20 cellular contexts compared by ENCODE assay signal in the genomic region with DNA sequence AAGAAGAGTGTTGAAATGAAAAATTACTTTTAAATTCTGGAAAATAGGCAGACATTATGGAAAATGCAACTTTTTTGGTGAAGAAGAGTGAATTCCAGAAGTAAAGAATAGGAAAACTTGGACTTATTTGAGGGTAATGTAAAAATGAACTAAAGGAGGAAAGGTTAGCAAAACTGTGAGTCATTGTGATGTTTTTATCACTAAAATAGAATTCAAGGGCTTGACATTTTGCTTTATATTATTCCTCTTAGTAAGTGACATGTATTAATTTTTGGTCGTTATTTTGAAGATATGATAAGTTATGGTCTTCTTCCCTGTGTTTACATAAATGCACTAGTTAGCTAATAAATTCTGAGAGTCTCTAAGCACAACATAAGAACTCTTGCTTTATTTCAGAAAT.
DNase-seq lines count a peak whose midpoint lies in the region; ATAC-seq and TF ChIP-seq lines count a peak whose summit lies in the region.
"Had no signal": no experiment of that assay in that cellular context is flagged by ENCODE, and none has a peak within 500 bp of the region (broad histone marks: within the 10 kb centered on the region; RNA-seq: fewer than 3 reads in every experiment).

No MANE protein-coding gene starts in this region.

- TF ChIP-seq POLR2A in breast epithelium (IDR thresholded peaks at IDR 0.05) = no peak

- CTCF ChIA-PET in MCF 10A (lab: Yijun Ruan, JAX) = no interaction called here

- TF ChIP-seq CTCF in MCF 10A (IDR thresholded peaks at IDR 0.05; ENCODE audit: unreplicated experiment) (no peak), breast epithelium (IDR thresholded peaks at IDR 0.05) (no peak), chondrocyte (IDR thresholded peaks at IDR 0.05) (no peak), fibroblast of villous mesenchyme (IDR thresholded peaks at IDR 0.05; ENCODE audit: insufficient read depth, low read depth, low read length) (no peak), WERI-Rb-1 (IDR thresholded peaks at IDR 0.05; ENCODE audit: low read depth, low read length) (no peak)

- no TSS peak for BruUV-seq in MCF 10A (replicated peaks; lab: Mats Ljungman, UMichigan)

- no peak for ATAC-seq in HG03097 (IDR thresholded peaks at IDR 0.05; ENCODE audit: low FRiP score, unreplicated experiment)
- ATAC-seq: A549, HCT116 had no signal

- H3K4me1 ChIP-seq in breast epithelium (no peaks in the 10 kb centered on the region), skeletal muscle satellite cell (ENCODE audit: control insufficient read depth, insufficient read depth, low read length) (peaks cover 34% of the 10 kb centered on the region)
- H3K4me1 ChIP-seq: BLaER1 had no signal

- no peaks in the 10 kb centered on the region for H3K36me3 Mint-ChIP-seq in MCF 10A (ENCODE audit: insufficient read depth, unreplicated experiment)
- no peaks in the 10 kb centered on the region for H3K36me3 Mint-ChIP-seq in chondrocyte (ENCODE audit: low read depth)
- H3K36me3 Mint-ChIP-seq: CD14-positive monocyte; CD4-positive, alpha-beta memory T cell had no signal

- H3K9me3 ChIP-seq in breast epithelium = no peaks in the 10 kb centered on the region
- no peaks in the 10 kb centered on the region for H3K9me3 ChIP-seq in skeletal muscle satellite cell (replicated peaks; ENCODE audit: low read length)
- H3K9me3 ChIP-seq in WERI-Rb-1 (ENCODE audit: severe bottlenecking) = no peaks in the 10 kb centered on the region
- H3K9me3 ChIP-seq: A549, BLaER1 had no signal

- intact Hi-C loops in MCF 10A (cut with micrococcal nuclease) = no loop called here
- intact Hi-C loops in breast epithelium (cut with DNase I; ENCODE audit: low total_unique reads) = no loop called here

- H3K27ac Mint-ChIP-seq in MCF 10A (ENCODE audit: low read depth, unreplicated experiment) (peak overlapping the region; percentile 36), chondrocyte (ENCODE audit: unreplicated experiment) (peak overlapping the region; percentile 1)
- H3K27ac Mint-ChIP-seq: CD14-positive monocyte; CD4-positive, alpha-beta memory T cell; HFFc6 had no signal

- no peaks in the 10 kb centered on the region for H3K27me3 Mint-ChIP-seq in MCF 10A (ENCODE audit: insufficient read depth, unreplicated experiment)
- H3K27me3 Mint-ChIP-seq in chondrocyte (ENCODE audit: low read depth) = no peaks in the 10 kb centered on the region
- H3K27me3 Mint-ChIP-seq: CD4-positive, alpha-beta memory T cell had no signal

- no peak overlapping the region for H3K9ac ChIP-seq in skeletal muscle satellite cell (ENCODE audit: low read depth, low read length)
- H3K9ac ChIP-seq: BLaER1 had no signal

- no peak overlapping the region for H3K4me3 Mint-ChIP-seq in MCF 10A (ENCODE audit: unreplicated experiment)
- H3K4me3 Mint-ChIP-seq in chondrocyte (ENCODE audit: unreplicated experiment) = no peak overlapping the region
- H3K4me3 Mint-ChIP-seq: CD14-positive monocyte; CD4-positive, alpha-beta memory T cell; HFFc6 had no signal

- peak overlapping the region; percentile 36 for H3K4me2 ChIP-seq in skeletal muscle satellite cell (ENCODE audit: low read length)
- H3K4me2 ChIP-seq: A549, BLaER1 had no signal

- POLR2A ChIA-PET in MCF 10A (lab: Yijun Ruan, JAX) = no interaction called here

- H3K4me3 ChIP-seq in breast epithelium (no peak overlapping the region), fibroblast of villous mesenchyme (ENCODE audit: low read depth, low read length) (no peak overlapping the region), skeletal muscle satellite cell (ENCODE audit: low read length) (no peak overlapping the region), WERI-Rb-1 (ENCODE audit: low read depth, low read length) (no peak overlapping the region)
- H3K4me3 ChIP-seq: A549, BLaER1 had no signal

- H3K27me3 ChIP-seq in breast epithelium (no peaks in the 10 kb centered on the region), skeletal muscle satellite cell (ENCODE audit: control insufficient read depth, insufficient read depth, low read length) (no peaks in the 10 kb centered on the region), WERI-Rb-1 (ENCODE audit: insufficient read depth, low read depth, severe bottlenecking) (no peaks in the 10 kb centered on the region)
- H3K27me3 ChIP-seq: BLaER1 had no signal

- H3K36me3 ChIP-seq in breast epithelium (no peaks in the 10 kb centered on the region), skeletal muscle satellite cell (ENCODE audit: insufficient read depth, low read length) (no peaks in the 10 kb centered on the region), WERI-Rb-1 (no peaks in the 10 kb centered on the region)
- H3K36me3 ChIP-seq: BLaER1 had no signal

- H3K4me1 Mint-ChIP-seq in MCF 10A (ENCODE audit: insufficient read depth, unreplicated experiment) (peaks cover 23% of the 10 kb centered on the region), chondrocyte (ENCODE audit: low read depth) (peaks cover 41% of the 10 kb centered on the region)
- H3K4me1 Mint-ChIP-seq: CD14-positive monocyte; CD4-positive, alpha-beta memory T cell had no signal

- H3K27ac ChIP-seq in breast epithelium (no peak overlapping the region), WERI-Rb-1 (no peak overlapping the region)
- H3K27ac ChIP-seq: 22Rv1, A549, BLaER1 had no signal

- peaks cover 7% of the 10 kb centered on the region for H3K9me3 Mint-ChIP-seq in MCF 10A (ENCODE audit: unreplicated experiment)
- no peaks in the 10 kb centered on the region for H3K9me3 Mint-ChIP-seq in chondrocyte (ENCODE audit: low read depth)
- H3K9me3 Mint-ChIP-seq: HFFc6 had no signal

- DNase-seq in MCF 10A (ENCODE audit: unreplicated experiment) = no peak
- no peak for DNase-seq in breast epithelium (ENCODE audit: low spot score in 2 of 2)
- DNase-seq in chondrocyte (ENCODE audit: low spot score) = no peak
- peak; percentile 8 for DNase-seq in fibroblast of villous mesenchyme (ENCODE audit: low read depth)
- no peak for DNase-seq in WERI-Rb-1
- no peak for DNase-seq in activated CD4-positive, alpha-beta T cell treated with anti-CD3 and anti-CD28 coated beads for 1 hour
- DNase-seq: CD4-positive, alpha-beta memory T cell; DMS153; DMS79; GF-D8; GOT3; H7; HFFc6 had no signal
